In the genomic region with DNA sequence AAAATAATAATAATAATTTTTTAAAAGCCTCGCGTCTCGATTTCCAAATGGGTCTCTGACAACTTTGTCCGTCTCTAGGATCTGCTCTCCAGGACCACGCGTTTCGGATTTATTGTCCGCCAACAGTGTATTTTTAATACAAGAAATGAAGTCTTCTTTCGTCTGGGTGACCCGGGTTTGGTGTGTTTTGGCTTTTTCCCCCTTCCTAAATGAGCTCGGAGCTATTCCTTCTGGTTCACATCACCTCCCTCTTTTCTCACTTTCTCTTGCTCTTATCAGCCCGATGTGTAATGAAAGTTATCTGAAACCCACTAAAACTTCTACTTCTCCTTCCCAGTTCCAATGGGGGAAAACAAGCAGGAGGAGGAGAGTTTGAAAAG, we compare ENCODE assay signal across 8 cellular contexts.
DNase-seq lines count a peak whose midpoint lies in the region; ATAC-seq and FAIRE-seq lines count a peak whose summit lies in the region.

No MANE protein-coding gene starts in this region.

- H3K9me3 ChIP-seq in iPS-18c (ENCODE audit: control insufficient read depth, insufficient read depth, low read length): no peaks in the 10 kb centered on the region
- H3K9me3 ChIP-seq in subcutaneous abdominal adipose tissue (ENCODE audit: control insufficient read depth in 5 of 5, low read length in 5 of 5): peaks cover 0 to 6% (median 0%) of the 10 kb centered on the region in 5 donors

- no peak for FAIRE-seq in GM19239 (lab: Jason Lieb, UNC)

- peak overlapping the region; percentile 63 for H3K4me3 Mint-ChIP-seq in activated naive CD4-positive, alpha-beta T cell treated with anti-CD3 and anti-CD28 coated beads for 36 hours
- peak overlapping the region; percentile 32 for H3K4me3 Mint-ChIP-seq in activated T-helper 2 cell treated with anti-CD3 and anti-CD28 coated beads, Interferon-gamma antibody, Interleukin-2, Interleukin-4, amounts not matched to agents 10 μg/mL and 5 μg/mL and 100 μg/mL, durations not matched to agents 14 hours and 24 hours and 36 hours (ENCODE audit: low read depth)

- peaks cover 21 to 46% (median 42%) of the 10 kb centered on the region in 5 donors for H3K27me3 ChIP-seq in subcutaneous abdominal adipose tissue (ENCODE audit: control insufficient read depth in 5 of 5, insufficient read depth in 4 of 5, low read length in 5 of 5)

- H3K27me3 Mint-ChIP-seq in activated naive CD4-positive, alpha-beta T cell treated with anti-CD3 and anti-CD28 coated beads for 36 hours (ENCODE audit: low read depth): peaks cover 60% of the 10 kb centered on the region
- H3K27me3 Mint-ChIP-seq in activated T-helper 2 cell treated with anti-CD3 and anti-CD28 coated beads, Interferon-gamma antibody, Interleukin-2, Interleukin-4, amounts not matched to agents 10 μg/mL and 5 μg/mL and 100 μg/mL, durations not matched to agents 14 hours and 24 hours and 36 hours (ENCODE audit: low read depth): peaks cover 72% of the 10 kb centered on the region

- H3K27ac ChIP-seq in subcutaneous abdominal adipose tissue (ENCODE audit: low read depth, low read length): peak overlapping the region; percentile 78

- H3K36me3 Mint-ChIP-seq in activated naive CD4-positive, alpha-beta T cell treated with anti-CD3 and anti-CD28 coated beads for 36 hours (ENCODE audit: low read depth): no peaks in the 10 kb centered on the region
- H3K36me3 Mint-ChIP-seq in activated T-helper 2 cell treated with anti-CD3 and anti-CD28 coated beads, Interferon-gamma antibody, Interleukin-2, Interleukin-4, amounts not matched to agents 10 μg/mL and 5 μg/mL and 100 μg/mL, durations not matched to agents 14 hours and 24 hours and 36 hours (ENCODE audit: low read depth): no peaks in the 10 kb centered on the region

- no peak for DNase-seq in activated naive CD4-positive, alpha-beta T cell treated with anti-CD3 and anti-CD28 coated beads for 36 hours
- DNase-seq in activated naive CD4-positive, alpha-beta T cell treated with anti-CD3 and anti-CD28 coated beads, Interleukin-2, amount 50 U/mL, for 16 hours: no peak
- no peak for DNase-seq in activated T-helper 2 cell treated with anti-CD3 and anti-CD28 coated beads, Interferon-gamma antibody, Interleukin-2, Interleukin-4, amounts not matched to agents 10 μg/mL and 5 μg/mL and 100 μg/mL, durations not matched to agents 14 hours and 24 hours and 36 hours (ENCODE audit: low spot score)
- no peak for DNase-seq in GM19238 (ENCODE audit: insufficient read length, low spot score)
- no peak for DNase-seq in GM19239 (ENCODE audit: insufficient read length, low spot score)

- intact Hi-C loops in activated naive CD4-positive, alpha-beta T cell treated with anti-CD3 and anti-CD28 coated beads for 36 hours (cut with micrococcal nuclease): no loop called here
- intact Hi-C loops in activated T-helper 2 cell treated with anti-CD3 and anti-CD28 coated beads, Interferon-gamma antibody, Interleukin-2, Interleukin-4, amounts not matched to agents 10 μg/mL and 5 μg/mL and 100 μg/mL, durations not matched to agents 14 hours and 24 hours and 36 hours (cut with micrococcal nuclease): loop anchor here (10.0 kb wide), 2 partner anchors 208 to 608 kb away; no protein-coding TSS in a partner anchor

- no peak for ATAC-seq in HG03097 (IDR thresholded peaks at IDR 0.05; ENCODE audit: low FRiP score, unreplicated experiment)

- H3K9me3 Mint-ChIP-seq in activated naive CD4-positive, alpha-beta T cell treated with anti-CD3 and anti-CD28 coated beads for 36 hours: no peaks in the 10 kb centered on the region
- no peaks in the 10 kb centered on the region for H3K9me3 Mint-ChIP-seq in activated T-helper 2 cell treated with anti-CD3 and anti-CD28 coated beads, Interferon-gamma antibody, Interleukin-2, Interleukin-4, amounts not matched to agents 10 μg/mL and 5 μg/mL and 100 μg/mL, durations not matched to agents 14 hours and 24 hours and 36 hours

- peaks cover 20% of the 10 kb centered on the region for H3K4me1 Mint-ChIP-seq in activated naive CD4-positive, alpha-beta T cell treated with anti-CD3 and anti-CD28 coated beads for 36 hours (ENCODE audit: low read depth)
- peaks cover 16% of the 10 kb centered on the region for H3K4me1 Mint-ChIP-seq in activated T-helper 2 cell treated with anti-CD3 and anti-CD28 coated beads, Interferon-gamma antibody, Interleukin-2, Interleukin-4, amounts not matched to agents 10 μg/mL and 5 μg/mL and 100 μg/mL, durations not matched to agents 14 hours and 24 hours and 36 hours (ENCODE audit: low read depth)

- peak overlapping the region; percentile 67 for H3K4me3 ChIP-seq in iPS-18c (ENCODE audit: insufficient read depth, low read depth, low read length)
- peak overlapping the region; percentile 41 to 70 (median 63) for H3K4me3 ChIP-seq in subcutaneous abdominal adipose tissue (ENCODE audit: low read depth in 1 of 5, low read length in 5 of 5)

- peak overlapping the region; percentile 2 for H3K27ac Mint-ChIP-seq in activated naive CD4-positive, alpha-beta T cell treated with anti-CD3 and anti-CD28 coated beads for 36 hours
- no peak overlapping the region for H3K27ac Mint-ChIP-seq in activated T-helper 2 cell treated with anti-CD3 and anti-CD28 coated beads, Interferon-gamma antibody, Interleukin-2, Interleukin-4, amounts not matched to agents 10 μg/mL and 5 μg/mL and 100 μg/mL, durations not matched to agents 14 hours and 24 hours and 36 hours

- CTCF ChIA-PET in activated naive CD4-positive, alpha-beta T cell treated with anti-CD3 and anti-CD28 coated beads for 36 hours (lab: Charles Lee): interaction anchor here (0.6 to 1.9 kb wide), 5 partner anchors 14 to 598 kb away, joined by 3 to 6 read pairs (median 4); no protein-coding TSS in a partner anchor

- peak overlapping the region in 3 of 5 donors; percentile 52 to 81 (median 68) for H3K9ac ChIP-seq in subcutaneous abdominal adipose tissue (ENCODE audit: low read length in 5 of 5)

- no peaks in the 10 kb centered on the region for H3K36me3 ChIP-seq in subcutaneous abdominal adipose tissue (ENCODE audit: control insufficient read depth in 5 of 5, insufficient read depth in 5 of 5, low read length in 5 of 5)

- peaks cover 0 to 24% (median 20%) of the 10 kb centered on the region in 5 donors for H3K4me1 ChIP-seq in subcutaneous abdominal adipose tissue (ENCODE audit: control insufficient read depth in 5 of 5, insufficient read depth in 5 of 5, low read length in 5 of 5)
